ENCODE assay signal across 1 cellular context in genomic region chr7:5296627-5297226, GRCh38.
TF ChIP-seq lines count a peak whose summit lies in the region.

No MANE protein-coding gene starts in this region.

TF ChIP-seq in K562, 482 proteins besides CTCF, POLR2A, EP300 and RAD21 (continued from another document):
- TF ChIP-seq ZNF592 (IDR thresholded peaks at IDR 0.05) (no peak), MTF1 (CRISPR knock-in tag; IDR thresholded peaks at IDR 0.05; ENCODE audit: borderline replicate concordance) (no peak), SREBF2 (CRISPR knock-in tag; IDR thresholded peaks at IDR 0.05) (no peak), ZNF133 (CRISPR knock-in tag; IDR thresholded peaks at IDR 0.05) (no peak), ZNF717 (CRISPR knock-in tag; IDR thresholded peaks at IDR 0.05) (no peak)
TF ChIP-seq in K562: peak in this region for 13.
